In the genomic region with DNA sequence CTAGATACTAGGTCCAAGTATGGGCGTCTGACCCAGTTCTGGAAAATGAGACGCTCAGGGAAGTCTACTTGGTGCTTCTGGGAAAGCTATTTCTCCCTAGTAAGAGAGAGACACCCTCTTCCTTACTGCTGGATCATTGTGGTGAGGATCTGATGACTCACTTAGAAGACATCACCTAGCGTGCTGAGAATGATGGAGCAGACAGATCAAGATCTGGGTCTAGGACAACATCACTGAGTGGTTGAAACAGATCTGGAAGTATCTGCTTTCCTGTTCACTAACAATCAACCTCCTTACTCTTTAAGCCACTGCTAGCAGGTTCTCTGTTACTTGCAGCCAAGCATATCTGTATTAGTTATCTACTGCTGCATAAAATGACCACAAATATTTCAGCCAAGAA, we compare ENCODE assay signal across 15 cellular contexts. TPM values are rescaled to one million over a fixed set of nuclear protein-coding genes. Genes with fewer than 3 reads are reported as not detected.
A peak's percentile ranks its signal among the peaks of the same experiment; 100 is the strongest.
DNase-seq lines count a peak whose midpoint lies in the region; ATAC-seq, FAIRE-seq and TF ChIP-seq lines count a peak whose summit lies in the region.
"Had no signal": no experiment of that assay in that cellular context is flagged by ENCODE, and none has a peak within 500 bp of the region (broad histone marks: within the 10 kb centered on the region; RNA-seq: fewer than 3 reads in every experiment).

No MANE protein-coding gene starts in this region.

- no peak overlapping the region for H3K27ac Mint-ChIP-seq in naive thymus-derived CD4-positive, alpha-beta T cell
- H3K27ac Mint-ChIP-seq: activated naive CD4-positive, alpha-beta T cell treated with anti-CD3 and anti-CD28 coated beads for 36 hours; stimulated activated memory B cell treated with anti-CD40 and anti-IgM and Interleukin-4, amounts not matched to agents 10 μg/mL and 1 μg/mL and 100 μg/mL, for 72 hours; WTC11 had no signal

- peak; percentile 75 for DNase-seq in GM23248
- DNase-seq in fibroblast of pulmonary artery (ENCODE audit: low read depth), result peak; percentile 20
- DNase-seq in urothelium cell line (ENCODE audit: low spot score), result peak; percentile 91
- no peak for DNase-seq in naive thymus-derived CD4-positive, alpha-beta T cell
- no peak for DNase-seq in DMS153 treated with DMSO at 0.1 percent for 48 hours (lab: John Stamatoyannopoulos, UW; ENCODE audit: unreplicated experiment)
- no peak for DNase-seq in Kasumi-1 (lab: John Stamatoyannopoulos, UW)
- DNase-seq: activated naive CD4-positive, alpha-beta T cell treated with anti-CD3 and anti-CD28 coated beads for 36 hours; cerebellar nuclear complex; NCI-H2171 treated with DMSO at 0.1 percent for 48 hours; right lobe of liver; stimulated activated CD4-positive, alpha-beta T cell treated with anti-CD3 and anti-CD28 coated beads, Interleukin-4, amount 100 ng/mL, for 4 hours had no signal

- no peaks in the 10 kb centered on the region for H3K9me3 ChIP-seq in GM23248 (ENCODE audit: low read depth)
- H3K9me3 ChIP-seq in naive thymus-derived CD4-positive, alpha-beta T cell (ENCODE audit: control insufficient read depth in 2 of 3, low read length in 3 of 3), result no peaks in the 10 kb centered on the region
- H3K9me3 ChIP-seq: right lobe of liver had no signal

- intact Hi-C loops in naive thymus-derived CD4-positive, alpha-beta T cell (cut with micrococcal nuclease), result no loop called here

- no peaks in the 10 kb centered on the region for H3K9me2 ChIP-seq in GM23248 (ENCODE audit: insufficient read depth)

- no peak overlapping the region for H3K4me3 Mint-ChIP-seq in naive thymus-derived CD4-positive, alpha-beta T cell
- H3K4me3 Mint-ChIP-seq: activated naive CD4-positive, alpha-beta T cell treated with anti-CD3 and anti-CD28 coated beads for 36 hours; stimulated activated memory B cell treated with anti-CD40 and anti-IgM and Interleukin-4, amounts not matched to agents 10 μg/mL and 1 μg/mL and 100 μg/mL, for 72 hours; WTC11 had no signal

- H3K36me3 Mint-ChIP-seq in naive thymus-derived CD4-positive, alpha-beta T cell, result no peaks in the 10 kb centered on the region
- H3K36me3 Mint-ChIP-seq: stimulated activated memory B cell treated with anti-CD40 and anti-IgM and Interleukin-4, amounts not matched to agents 10 μg/mL and 1 μg/mL and 100 μg/mL, for 72 hours; WTC11 had no signal

- H3K4me1 Mint-ChIP-seq in naive thymus-derived CD4-positive, alpha-beta T cell, result peaks cover 0 to 2% (median 0%) of the 10 kb centered on the region in 7 donors
- H3K4me1 Mint-ChIP-seq: stimulated activated memory B cell treated with anti-CD40 and anti-IgM and Interleukin-4, amounts not matched to agents 10 μg/mL and 1 μg/mL and 100 μg/mL, for 72 hours; WTC11 had no signal

- H3K4me2 ChIP-seq in GM23248 (ENCODE audit: unreplicated experiment), result no peak overlapping the region

- in situ Hi-C loops in GM23248 (cut with MboI), result no loop called here

- TF ChIP-seq CTCF in fibroblast of pulmonary artery (IDR thresholded peaks at IDR 0.05; ENCODE audit: low read length, missing control alignments), result no peak

- H3K27ac ChIP-seq in GM23248, result no peak overlapping the region
- H3K27ac ChIP-seq in naive thymus-derived CD4-positive, alpha-beta T cell (ENCODE audit: low read depth, low read length), result no peak overlapping the region
- H3K27ac ChIP-seq: right lobe of liver had no signal

- peaks cover 0 to 2% (median 0%) of the 10 kb centered on the region in 11 donors for H3K9me3 Mint-ChIP-seq in naive thymus-derived CD4-positive, alpha-beta T cell
- H3K9me3 Mint-ChIP-seq: activated naive CD4-positive, alpha-beta T cell treated with anti-CD3 and anti-CD28 coated beads for 36 hours had no signal

- no peaks in the 10 kb centered on the region for H3K4me1 ChIP-seq in GM23248 (ENCODE audit: insufficient read depth)
- no peaks in the 10 kb centered on the region for H3K4me1 ChIP-seq in naive thymus-derived CD4-positive, alpha-beta T cell (ENCODE audit: control insufficient read depth in 2 of 2, insufficient read depth in 2 of 2, low read length in 2 of 2)
- H3K4me1 ChIP-seq: right lobe of liver had no signal

- H3K9ac ChIP-seq in GM23248, result no peak overlapping the region

- H3K79me2 ChIP-seq in GM23248 (ENCODE audit: insufficient read depth), result no peaks in the 10 kb centered on the region

- CTCF ChIA-PET in naive thymus-derived CD4-positive, alpha-beta T cell (lab: Charles Lee), result no interaction called here

- peak; percentile 100 for FAIRE-seq in urothelium cell line (lab: Jason Lieb, UNC)

- H3K27me3 Mint-ChIP-seq in naive thymus-derived CD4-positive, alpha-beta T cell, result peaks cover 5 to 19% (median 16%) of the 10 kb centered on the region in 5 donors

- no peaks in the 10 kb centered on the region; the same call in 1 of the 2 replicates for H3K27me3 ChIP-seq in GM23248 (replicated peaks; ENCODE audit: insufficient read depth)
- H3K27me3 ChIP-seq in naive thymus-derived CD4-positive, alpha-beta T cell (ENCODE audit: control insufficient read depth in 2 of 2, insufficient read depth in 2 of 2, low read length in 2 of 2), result no peaks in the 10 kb centered on the region
- H3K27me3 ChIP-seq: right lobe of liver had no signal

- peaks cover 12% of the 10 kb centered on the region; the same call in 1 of the 2 replicates for H3F3A ChIP-seq in GM23248 (ENCODE audit: insufficient read depth)

- no peak overlapping the region for H2AFZ ChIP-seq in GM23248

- no peak overlapping the region for H3K4me3 ChIP-seq in GM23248
- no peak overlapping the region for H3K4me3 ChIP-seq in fibroblast of pulmonary artery (replicated peaks; ENCODE audit: low read depth, low read length)
- H3K4me3 ChIP-seq in naive thymus-derived CD4-positive, alpha-beta T cell (ENCODE audit: low read length), result no peak overlapping the region
- H3K4me3 ChIP-seq: right lobe of liver had no signal

- no peaks in the 10 kb centered on the region for H3K36me3 ChIP-seq in GM23248 (ENCODE audit: low read depth)
- H3K36me3 ChIP-seq in naive thymus-derived CD4-positive, alpha-beta T cell (ENCODE audit: control insufficient read depth in 2 of 3, insufficient read depth in 3 of 3, low read length in 3 of 3), result no peaks in the 10 kb centered on the region
- H3K36me3 ChIP-seq: right lobe of liver had no signal

- WGBS in GM23248 (ENCODE audit: low coverage in 1 of 2, low lambda C conversion rate in 2 of 2, missing lambda C conversion rate in 2 of 2), 2 experiments, result 31 to 42% methylated on average over 3 of the region's 3 CpGs

- POLR2A ChIA-PET in naive thymus-derived CD4-positive, alpha-beta T cell (lab: Charles Lee), result no interaction called here

- H4K20me1 ChIP-seq in GM23248 (ENCODE audit: insufficient read depth), result no peaks in the 10 kb centered on the region

- ATAC-seq in SK-N-SH treated with all-trans-retinoic acid at 6 μM for 48 hours, result peak; percentile 55; the same call in 2 of the 3 replicates
- ATAC-seq in naive thymus-derived CD4-positive, alpha-beta T cell, result no peak
- ATAC-seq: esophagus mucosa; right lobe of liver; stimulated activated memory B cell treated with anti-CD40 and anti-IgM and Interleukin-4, amounts not matched to agents 10 μg/mL and 1 μg/mL and 100 μg/mL, for 72 hours; WTC11 had no signal

TF ChIP-seq in SK-N-SH treated with all-trans-retinoic acid at 6 μM for 48 hours, 23 proteins besides CTCF, POLR2A, EP300 and RAD21 (continues in another document):
- TF ChIP-seq PPARA (CRISPR knock-in tag; IDR thresholded peaks at IDR 0.05; ENCODE audit: borderline replicate concordance) (no peak), ISL1 (CRISPR knock-in tag; IDR thresholded peaks at IDR 0.05) (no peak), ZFP3 (CRISPR knock-in tag; IDR thresholded peaks at IDR 0.05) (no peak), ZC3H10 (CRISPR knock-in tag; IDR thresholded peaks at IDR 0.05) (no peak), ZNF8 (CRISPR knock-in tag; IDR thresholded peaks at IDR 0.05) (no peak), ZNF70 (CRISPR knock-in tag; IDR thresholded peaks at IDR 0.05) (no peak), CSRNP3 (CRISPR knock-in tag; IDR thresholded peaks at IDR 0.05) (no peak), TSHZ2 (CRISPR knock-in tag; IDR thresholded peaks at IDR 0.05) (no peak), BACH2 (CRISPR knock-in tag; IDR thresholded peaks at IDR 0.05; ENCODE audit: borderline replicate concordance) (no peak)

RNA-seq across cellular contexts. Expression of gene HMGXB4, which starts 38.3 kb away (rescaled TPM):
- total RNA-seq in GM23248 (2014; rRNA removed; shearing (Covaris generic)), result 10.2 and 12.4 TPM in 2 replicates
- polyA plus RNA-seq in GM23248 (2016; fragmentation: Nextera tagmentation; extraction: Ambion mirVana), result 17.1 and 17.8 TPM in 2 replicates
- 10 to 100 TPM; 23.3 to 39.1 (median 32.2) TPM for total RNA-seq in naive thymus-derived CD4-positive, alpha-beta T cell
- polyA plus RNA-seq in naive thymus-derived CD4-positive, alpha-beta T cell, result 10 to 100 TPM; 12.2 to 12.8 TPM

Comparison
In these comparisons a context has a peak if more than half of its experiments do, and no peak if none do; other contexts are left out.
1. DNase-seq: peak in GM23248 (single experiment), fibroblast of pulmonary artery (single experiment) and urothelium cell line (single experiment); none in naive thymus-derived CD4-positive, alpha-beta T cell (0 of 9), DMS153 treated with DMSO at 0.1 percent for 48 hours (single experiment) and Kasumi-1 (0 of 2).